8 cellular contexts compared by ENCODE assay signal in genomic region chr22:29503811-29504372, GRCh38. TPM values are rescaled to one million over a fixed set of nuclear protein-coding genes. Genes with fewer than 3 reads are reported as not detected.
DNase-seq lines count a peak whose midpoint lies in the region; ATAC-seq, FAIRE-seq and TF ChIP-seq lines count a peak whose summit lies in the region.

No MANE protein-coding gene starts in this region.

- no peak for TF ChIP-seq EP300 in HepG2 (IDR thresholded peaks at IDR 0.05; ENCODE audit: low read depth in 2 of 2, low read length in 2 of 2)
- TF ChIP-seq EP300 in HepG2 (CRISPR knock-in tag; IDR thresholded peaks at IDR 0.05; ENCODE audit: borderline replicate concordance) = no peak

- no peak for TF ChIP-seq POLR2A in HepG2 (IDR thresholded peaks at IDR 0.05; ENCODE audit: insufficient read depth in 1 of 2, low read depth in 2 of 2, low read length in 2 of 2)

- no peak for TF ChIP-seq CTCF in HepG2 (CRISPR knock-in tag; IDR thresholded peaks at IDR 0.05)

- in situ Hi-C loops in HepG2 (cut with HindIII; ENCODE audit: extremely low pct_ligation_motif_present, low pct_unique_long_range_greater_than_20kb) = no loop called here

- intact Hi-C loops in HepG2 (cut with micrococcal nuclease; ENCODE audit: unreplicated experiment) = no loop called here

- no peak; the same call in 2 of the 3 replicates for ATAC-seq in HepG2
- no peak for ATAC-seq in HG03108 (IDR thresholded peaks at IDR 0.05; ENCODE audit: unreplicated experiment)
- no peak for ATAC-seq in HG02840 (IDR thresholded peaks at IDR 0.05; ENCODE audit: low FRiP score, unreplicated experiment)
- ATAC-seq in HG03139 (IDR thresholded peaks at IDR 0.05; ENCODE audit: unreplicated experiment) = no peak

- no peak overlapping the region for H2AFZ ChIP-seq in HepG2 (ENCODE audit: low read length)

- H3K27ac ChIP-seq in HepG2 (ENCODE audit: extremely low read length, insufficient read depth, low read length) = no peak overlapping the region

- POLR2A ChIA-PET in HepG2 (lab: Yijun Ruan, JAX) = no interaction called here

- no peaks in the 10 kb centered on the region for H3K9me3 ChIP-seq in HepG2 (ENCODE audit: low read length)

- no peak overlapping the region for H3K9ac ChIP-seq in HepG2 (ENCODE audit: insufficient read depth, low read depth, low read length)

- no peaks in the 10 kb centered on the region for H3K79me2 ChIP-seq in HepG2 (ENCODE audit: insufficient read depth, low read length)

- WGBS in HepG2 (ENCODE audit: low lambda C conversion rate) = 94% methylated on average over 7 of the region's 7 CpGs

- FAIRE-seq in HepG2 (lab: Jason Lieb, UNC) = no peak

- CTCF ChIA-PET in HepG2 (lab: Yijun Ruan, JAX; ENCODE audit: low intra/inter-chr PET ratio, low total read pairs) = no interaction called here

- H3K4me3 ChIP-seq in HepG2 (replicated peaks in 1 of 3; ENCODE audit: insufficient read depth in 1 of 3, low read depth in 2 of 3, low read length in 3 of 3) = no peak overlapping the region

- peaks cover 18% of the 10 kb centered on the region for H3K4me1 ChIP-seq in HepG2 (ENCODE audit: insufficient read depth, low read length)

- DNase-seq in Ammon's horn (ENCODE audit: low spot score) (peak; percentile 68), MV-4-11 (lab: John Stamatoyannopoulos, UW) (peak; percentile 17), cerebellar cortex (ENCODE audit: low spot score) (peak; percentile 60), HepG2 (ENCODE audit: low spot score) (no peak)
- no peak for DNase-seq in activated CD8-positive, alpha-beta memory T cell treated with anti-CD3 and anti-CD28 coated beads for 24 hours

- TF ChIP-seq RAD21 in HepG2 (CRISPR knock-in tag; IDR thresholded peaks at IDR 0.05) = no peak

- H3K27me3 ChIP-seq in HepG2 (ENCODE audit: control insufficient read depth in 1 of 2, insufficient read depth in 2 of 2, low read length in 2 of 2) = no peaks in the 10 kb centered on the region

- no TSS peak for BruUV-seq in HepG2 (replicated peaks; lab: Mats Ljungman, UMichigan)

- no peak overlapping the region for H3K4me2 ChIP-seq in HepG2 (ENCODE audit: low read depth, low read length)

- H4K20me1 ChIP-seq in HepG2 (ENCODE audit: insufficient read depth, low read length) = no peaks in the 10 kb centered on the region

- H3K36me3 ChIP-seq in HepG2 (replicated peaks in 1 of 2; ENCODE audit: control insufficient read depth in 1 of 2, insufficient read depth in 2 of 2, low read length in 2 of 2) = peaks cover 5 to 24% of the 10 kb centered on the region in 2 experiments; a peak in 4 of 5 replicates

TF ChIP-seq in HepG2, 621 proteins besides CTCF, POLR2A, EP300 and RAD21 (continues in another document):
- TF ChIP-seq ATF3 (CRISPR knock-in tag; IDR thresholded peaks at IDR 0.05) = no peak
- TF ChIP-seq MEIS1 (CRISPR knock-in tag; IDR thresholded peaks at IDR 0.05; ENCODE audit: borderline replicate concordance) = no peak
- peak; percentile 12 to 39; a peak in 2 of 4 replicates for TF ChIP-seq MAFK (conservative IDR thresholded peaks at IDR 0.05 in 1 of 2, IDR thresholded peaks at IDR 0.05 in 1 of 2; ENCODE audit: low read length in 2 of 2)
- TF ChIP-seq MAFF (IDR thresholded peaks at IDR 0.05; ENCODE audit: low read depth, low read length) = 0 out of 2 replicates have a peak, but pooled peaks have one; percentile 15
- no peak for TF ChIP-seq RBM39 (IDR thresholded peaks at IDR 0.05; ENCODE audit: low read depth, low read length, poor library complexity, severe bottlenecking)
- no peak for TF ChIP-seq KDM5B (CRISPR knock-in tag; IDR thresholded peaks at IDR 0.05; ENCODE audit: borderline replicate concordance)
- no peak for TF ChIP-seq ZNF280D (CRISPR knock-in tag; IDR thresholded peaks at IDR 0.05)
- no peak for TF ChIP-seq FOXC1 (CRISPR knock-in tag; IDR thresholded peaks at IDR 0.05; ENCODE audit: borderline replicate concordance)
- TF ChIP-seq ZNF354B (CRISPR knock-in tag; IDR thresholded peaks at IDR 0.05) = no peak
- no peak for TF ChIP-seq BHLHE40 (IDR thresholded peaks at IDR 0.05; ENCODE audit: low read length)

RNA-seq across cellular contexts. Expression of gene NEFH, which starts 23.9 kb away (rescaled TPM):
- total RNA-seq in HepG2 (2016; rRNA removed; fragmentation: Illumina TruSeq; extraction: Trizol) = not detected in 2 replicates
- not detected in 2 replicates for total RNA-seq in HepG2 (2016; cell fraction: cytosol; rRNA removed; fragmentation: Illumina TruSeq; extraction: Trizol; ENCODE audit: low read depth)
- not detected in 2 replicates for total RNA-seq in HepG2 (2016; cell fraction: insoluble cytoplasmic fraction; rRNA removed; fragmentation: Illumina TruSeq; extraction: Trizol)
- total RNA-seq in HepG2 (2016; cell fraction: membrane; rRNA removed; fragmentation: Illumina TruSeq; extraction: Trizol) = not detected in 2 replicates
- not detected in 2 replicates for total RNA-seq in HepG2 (2016; cell fraction: nucleus; rRNA removed; fragmentation: Illumina TruSeq; extraction: Trizol)
- not detected in 2 replicates for polyA plus RNA-seq in HepG2 (2011; rRNA removed)
- not detected in 2 replicates for polyA plus RNA-seq in HepG2 (2011; cell fraction: cytosol; rRNA removed)
- polyA plus RNA-seq in HepG2 (2011; cell fraction: nucleus; rRNA removed) = not detected in 2 replicates
- not detected in 2 replicates for polyA plus RNA-seq in HepG2 (2012)
- polyA plus RNA-seq in HepG2 (2016; cell fraction: cytosol; fragmentation: Illumina TruSeq; extraction: Trizol; ENCODE audit: low read depth) = not detected in 2 replicates
- polyA plus RNA-seq in HepG2 (2016; cell fraction: insoluble cytoplasmic fraction; fragmentation: Illumina TruSeq; extraction: Trizol; ENCODE audit: low read depth) = not detected in 2 replicates
- not detected in 2 replicates for polyA plus RNA-seq in HepG2 (2016; cell fraction: membrane; fragmentation: Illumina TruSeq; extraction: Trizol; ENCODE audit: low read depth)
- polyA plus RNA-seq in HepG2 (2016; cell fraction: nucleus; fragmentation: Illumina TruSeq; extraction: Trizol; ENCODE audit: insufficient read depth, low read depth) = not detected in 2 replicates
- 0.12 TPM in 1 of 2 replicates, not detected in the other for polyA minus RNA-seq in HepG2 (2011; rRNA and poly(A)+ RNA removed; ENCODE audit: low replicate concordance)
- polyA minus RNA-seq in HepG2 (2011; cell fraction: cytosol; rRNA and poly(A)+ RNA removed) = not detected in 2 replicates
- not detected in 2 replicates for polyA minus RNA-seq in HepG2 (2011; cell fraction: nucleus; rRNA and poly(A)+ RNA removed)

RNA-seq across cellular contexts. Expression of gene THOC5, which starts 49.7 kb away (rescaled TPM):
- 46.7 and 53.5 TPM in 2 replicates for total RNA-seq in HepG2 (2016; rRNA removed; fragmentation: Illumina TruSeq; extraction: Trizol)
- total RNA-seq in HepG2 (2016; cell fraction: cytosol; rRNA removed; fragmentation: Illumina TruSeq; extraction: Trizol; ENCODE audit: low read depth) = 20.7 and 27.6 TPM in 2 replicates
- 47.6 and 56.5 TPM in 2 replicates for total RNA-seq in HepG2 (2016; cell fraction: insoluble cytoplasmic fraction; rRNA removed; fragmentation: Illumina TruSeq; extraction: Trizol)
- 39.5 and 44.9 TPM in 2 replicates for total RNA-seq in HepG2 (2016; cell fraction: membrane; rRNA removed; fragmentation: Illumina TruSeq; extraction: Trizol)
- total RNA-seq in HepG2 (2016; cell fraction: nucleus; rRNA removed; fragmentation: Illumina TruSeq; extraction: Trizol) = 32.6 and 43.7 TPM in 2 replicates
- 45.8 and 65.2 TPM in 2 replicates for polyA plus RNA-seq in HepG2 (2011; rRNA removed)
- 27.9 and 31.5 TPM in 2 replicates for polyA plus RNA-seq in HepG2 (2011; cell fraction: cytosol; rRNA removed)
- 145 and 182 TPM in 2 replicates for polyA plus RNA-seq in HepG2 (2011; cell fraction: nucleus; rRNA removed)
- polyA plus RNA-seq in HepG2 (2012) = 37.0 and 37.3 TPM in 2 replicates
- polyA plus RNA-seq in HepG2 (2016; cell fraction: cytosol; fragmentation: Illumina TruSeq; extraction: Trizol; ENCODE audit: low read depth) = 25.9 and 30.6 TPM in 2 replicates
- polyA plus RNA-seq in HepG2 (2016; cell fraction: insoluble cytoplasmic fraction; fragmentation: Illumina TruSeq; extraction: Trizol; ENCODE audit: low read depth) = 44.1 and 46.1 TPM in 2 replicates
- 35.3 and 37.4 TPM in 2 replicates for polyA plus RNA-seq in HepG2 (2016; cell fraction: membrane; fragmentation: Illumina TruSeq; extraction: Trizol; ENCODE audit: low read depth)
- polyA plus RNA-seq in HepG2 (2016; cell fraction: nucleus; fragmentation: Illumina TruSeq; extraction: Trizol; ENCODE audit: insufficient read depth, low read depth) = 54.0 and 55.1 TPM in 2 replicates
- 57.0 and 70.3 TPM in 2 replicates for polyA minus RNA-seq in HepG2 (2011; rRNA and poly(A)+ RNA removed; ENCODE audit: low replicate concordance)
- 25.5 and 29.4 TPM in 2 replicates for polyA minus RNA-seq in HepG2 (2011; cell fraction: cytosol; rRNA and poly(A)+ RNA removed)
- polyA minus RNA-seq in HepG2 (2011; cell fraction: nucleus; rRNA and poly(A)+ RNA removed) = 38.9 and 51.6 TPM in 2 replicates

Comparison
In these comparisons a context has a peak if more than half of its experiments do, and no peak if none do; other contexts are left out.
1. DNase-seq: peak in Ammon's horn (single experiment), MV-4-11 (single experiment) and cerebellar cortex (single experiment); none in HepG2 (single experiment) and activated CD8-positive, alpha-beta memory T cell treated with anti-CD3 and anti-CD28 coated beads for 24 hours (single experiment).